ENCODE assay signal across 1 cellular context in the genomic region with DNA sequence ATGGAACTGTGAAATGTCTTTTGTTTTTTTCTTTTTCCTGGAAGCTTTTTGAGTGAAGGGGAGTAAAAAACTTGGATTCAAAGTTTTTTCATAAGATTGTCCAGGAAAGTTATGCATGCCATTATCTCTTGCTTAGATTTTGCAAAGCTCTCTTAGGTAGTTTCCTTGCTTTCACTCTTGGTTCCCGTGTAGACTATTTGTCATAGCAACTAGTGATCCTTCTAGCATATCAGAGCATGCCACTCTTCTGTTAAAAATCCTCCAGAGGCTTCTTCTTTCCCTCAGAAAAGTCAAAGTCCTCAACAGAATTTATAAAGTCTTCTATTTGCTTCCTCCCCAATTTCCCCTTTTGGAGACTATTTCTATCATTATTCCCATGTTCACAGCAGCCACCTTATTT.
TF ChIP-seq lines count a peak whose summit lies in the region.

No MANE protein-coding gene starts in this region.

TF ChIP-seq in HepG2, 621 proteins besides CTCF, POLR2A, EP300 and RAD21:
- TF ChIP-seq, protein P1, sequence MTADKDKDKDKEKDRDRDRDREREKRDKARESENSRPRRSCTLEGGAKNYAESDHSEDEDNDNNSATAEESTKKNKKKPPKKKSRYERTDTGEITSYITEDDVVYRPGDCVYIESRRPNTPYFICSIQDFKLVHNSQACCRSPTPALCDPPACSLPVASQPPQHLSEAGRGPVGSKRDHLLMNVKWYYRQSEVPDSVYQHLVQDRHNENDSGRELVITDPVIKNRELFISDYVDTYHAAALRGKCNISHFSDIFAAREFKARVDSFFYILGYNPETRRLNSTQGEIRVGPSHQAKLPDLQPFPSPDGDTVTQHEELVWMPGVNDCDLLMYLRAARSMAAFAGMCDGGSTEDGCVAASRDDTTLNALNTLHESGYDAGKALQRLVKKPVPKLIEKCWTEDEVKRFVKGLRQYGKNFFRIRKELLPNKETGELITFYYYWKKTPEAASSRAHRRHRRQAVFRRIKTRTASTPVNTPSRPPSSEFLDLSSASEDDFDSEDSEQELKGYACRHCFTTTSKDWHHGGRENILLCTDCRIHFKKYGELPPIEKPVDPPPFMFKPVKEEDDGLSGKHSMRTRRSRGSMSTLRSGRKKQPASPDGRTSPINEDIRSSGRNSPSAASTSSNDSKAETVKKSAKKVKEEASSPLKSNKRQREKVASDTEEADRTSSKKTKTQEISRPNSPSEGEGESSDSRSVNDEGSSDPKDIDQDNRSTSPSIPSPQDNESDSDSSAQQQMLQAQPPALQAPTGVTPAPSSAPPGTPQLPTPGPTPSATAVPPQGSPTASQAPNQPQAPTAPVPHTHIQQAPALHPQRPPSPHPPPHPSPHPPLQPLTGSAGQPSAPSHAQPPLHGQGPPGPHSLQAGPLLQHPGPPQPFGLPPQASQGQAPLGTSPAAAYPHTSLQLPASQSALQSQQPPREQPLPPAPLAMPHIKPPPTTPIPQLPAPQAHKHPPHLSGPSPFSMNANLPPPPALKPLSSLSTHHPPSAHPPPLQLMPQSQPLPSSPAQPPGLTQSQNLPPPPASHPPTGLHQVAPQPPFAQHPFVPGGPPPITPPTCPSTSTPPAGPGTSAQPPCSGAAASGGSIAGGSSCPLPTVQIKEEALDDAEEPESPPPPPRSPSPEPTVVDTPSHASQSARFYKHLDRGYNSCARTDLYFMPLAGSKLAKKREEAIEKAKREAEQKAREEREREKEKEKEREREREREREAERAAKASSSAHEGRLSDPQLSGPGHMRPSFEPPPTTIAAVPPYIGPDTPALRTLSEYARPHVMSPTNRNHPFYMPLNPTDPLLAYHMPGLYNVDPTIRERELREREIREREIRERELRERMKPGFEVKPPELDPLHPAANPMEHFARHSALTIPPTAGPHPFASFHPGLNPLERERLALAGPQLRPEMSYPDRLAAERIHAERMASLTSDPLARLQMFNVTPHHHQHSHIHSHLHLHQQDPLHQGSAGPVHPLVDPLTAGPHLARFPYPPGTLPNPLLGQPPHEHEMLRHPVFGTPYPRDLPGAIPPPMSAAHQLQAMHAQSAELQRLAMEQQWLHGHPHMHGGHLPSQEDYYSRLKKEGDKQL (CRISPR knock-in tag; IDR thresholded peaks at IDR 0.05; ENCODE audit: low read depth), result no peak
- TF ChIP-seq RFX5 (IDR thresholded peaks at IDR 0.05; ENCODE audit: low read depth, low read length), result peak; percentile 49; the same call in 1 of the 2 replicates
